In genomic region chr1:230127105-230128054, GRCh38 we compare ENCODE assay signal across 11 cellular contexts.
A peak's percentile ranks its signal among the peaks of the same experiment; 100 is the strongest.
DNase-seq lines count a peak whose midpoint lies in the region; ATAC-seq and TF ChIP-seq lines count a peak whose summit lies in the region.
"Had no signal": no experiment of that assay in that cellular context is flagged by ENCODE, and none has a peak within 500 bp of the region (broad histone marks: within the 10 kb centered on the region; RNA-seq: fewer than 3 reads in every experiment).

No MANE protein-coding gene starts in this region.

- peak overlapping the region; percentile 24 for H3K27ac Mint-ChIP-seq in endothelial cell (ENCODE audit: unreplicated experiment)

- H3K27me3 Mint-ChIP-seq in endothelial cell (ENCODE audit: unreplicated experiment): peaks cover 4% of the 10 kb centered on the region

- peak overlapping the region; percentile 34; the same call in 1 of the 2 replicates for H3K4me3 ChIP-seq in Jurkat, Clone E6-1 (ENCODE audit: low read length)
- no peak overlapping the region for H3K4me3 ChIP-seq in suprapubic skin
- no peak overlapping the region for H3K4me3 ChIP-seq in ascending aorta
- H3K4me3 ChIP-seq: colonic mucosa, MG63 had no signal

- DNase-seq in Jurkat, Clone E6-1 (ENCODE audit: low read depth, low spot score): peak; percentile 75
- peak; percentile 68 for DNase-seq in activated CD4-positive, alpha-beta T cell treated with anti-CD3 and anti-CD28 coated beads for 48 hours
- no peak for DNase-seq in endothelial cell (ENCODE audit: low spot score)
- peak; percentile 11 for DNase-seq in stimulated activated CD8-positive, alpha-beta memory T cell treated with anti-CD3 and anti-CD28 coated beads, Interleukin-15, amount 100 ng/mL, for 1 hour (ENCODE audit: low read depth)
- no peak for DNase-seq in suprapubic skin (ENCODE audit: low spot score in 2 of 2)
- DNase-seq in ascending aorta (ENCODE audit: low spot score in 2 of 2): no peak
- DNase-seq in C1 segment of cervical spinal cord (lab: John Stamatoyannopoulos, UW): no peak
- DNase-seq: colonic mucosa, MG63 had no signal

- no peak overlapping the region for H3K4me3 Mint-ChIP-seq in endothelial cell (ENCODE audit: unreplicated experiment)

- no peaks in the 10 kb centered on the region for H3K27me3 ChIP-seq in suprapubic skin
- no peaks in the 10 kb centered on the region for H3K27me3 ChIP-seq in ascending aorta
- H3K27me3 ChIP-seq: colonic mucosa, MG63 had no signal

- TF ChIP-seq EP300 in suprapubic skin (IDR thresholded peaks at IDR 0.05): no peak

- H3K27ac ChIP-seq in suprapubic skin (no peak overlapping the region), ascending aorta (no peak overlapping the region)
- H3K27ac ChIP-seq: colonic mucosa had no signal

- H3K9me3 Mint-ChIP-seq in endothelial cell (ENCODE audit: unreplicated experiment): no peaks in the 10 kb centered on the region

- no peak for TF ChIP-seq CTCF in endothelial cell (IDR thresholded peaks at IDR 0.05; ENCODE audit: unreplicated experiment)
- TF ChIP-seq CTCF in suprapubic skin (IDR thresholded peaks at IDR 0.05): no peak
- TF ChIP-seq CTCF in ascending aorta (IDR thresholded peaks at IDR 0.05): no peak

- WGBS in suprapubic skin: 87% methylated on average over 25 of the region's 25 CpGs

- TF ChIP-seq POLR2A in suprapubic skin (IDR thresholded peaks at IDR 0.05): no peak

- peaks cover 17% of the 10 kb centered on the region for H3K4me1 Mint-ChIP-seq in endothelial cell (ENCODE audit: unreplicated experiment)

- intact Hi-C loops in ascending aorta (cut with DNase I): no loop called here

- H3K36me3 ChIP-seq in suprapubic skin (no peaks in the 10 kb centered on the region), ascending aorta (no peaks in the 10 kb centered on the region)
- H3K36me3 ChIP-seq: colonic mucosa had no signal

- no peak for ATAC-seq in HG03280 (IDR thresholded peaks at IDR 0.05; ENCODE audit: unreplicated experiment)
- ATAC-seq: HCT116 had no signal

- H3K4me1 ChIP-seq in suprapubic skin (peaks cover 44% of the 10 kb centered on the region), ascending aorta (peaks cover 0 to 51% of the 10 kb centered on the region in 2 donors)

- H3K9me3 ChIP-seq in suprapubic skin (no peaks in the 10 kb centered on the region), ascending aorta (no peaks in the 10 kb centered on the region)
- H3K9me3 ChIP-seq: colonic mucosa, MG63 had no signal

- H3K36me3 Mint-ChIP-seq in endothelial cell (ENCODE audit: low read depth, unreplicated experiment): no peaks in the 10 kb centered on the region

Comparison
In these comparisons a context has a peak if more than half of its experiments do, and no peak if none do; other contexts are left out.
1. DNase-seq: peak in Jurkat, Clone E6-1 (single experiment), activated CD4-positive, alpha-beta T cell treated with anti-CD3 and anti-CD28 coated beads for 48 hours (single experiment) and stimulated activated CD8-positive, alpha-beta memory T cell treated with anti-CD3 and anti-CD28 coated beads, Interleukin-15, amount 100 ng/mL, for 1 hour (single experiment); none in endothelial cell (single experiment), suprapubic skin (0 of 2), ascending aorta (0 of 2) and C1 segment of cervical spinal cord (0 of 14).